ENCODE assay signal across 27 cellular contexts in the genomic region with DNA sequence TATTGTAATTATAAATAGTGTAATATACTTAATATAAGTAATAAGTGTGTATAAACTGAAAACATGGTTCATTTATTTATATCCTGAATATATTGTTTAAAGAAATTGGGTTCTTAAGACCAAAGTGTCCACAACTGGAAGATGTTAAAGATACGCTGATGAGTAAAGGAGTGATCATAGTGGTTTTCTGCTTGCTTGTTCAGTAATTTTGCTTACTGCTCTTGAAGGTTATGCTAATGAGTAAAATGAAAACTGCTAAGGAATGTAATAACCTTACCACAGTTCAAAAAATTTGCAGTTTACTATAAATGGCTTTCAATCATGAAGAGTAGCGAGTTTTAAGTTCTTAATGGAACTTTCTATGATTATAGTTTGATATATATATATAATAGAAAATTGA.
"Had no signal": no experiment of that assay in that cellular context is flagged by ENCODE, and none has a peak within 500 bp of the region (broad histone marks: within the 10 kb centered on the region; RNA-seq: fewer than 3 reads in every experiment).

No MANE protein-coding gene starts in this region.

- H3K27me3 ChIP-seq: hepatocyte, left lung, spleen, vagina had no signal

- H3K9me3 ChIP-seq: left lung, spleen, thoracic aorta, vagina had no signal

- H3K4me1 ChIP-seq: vagina had no signal

- H3K27me3 Mint-ChIP-seq: activated CD4-positive, alpha-beta T cell treated with anti-CD3 and anti-CD28 coated beads, Interleukin-2, amount 10 ng/mL, durations not matched to agents 24 days and 14 days; activated naive CD4-positive, alpha-beta T cell treated with anti-CD3 and anti-CD28 coated beads, Interleukin-2, amount 50 U/mL, for 24 hours; brain; dendritic cell treated with granulocyte-macrophage colony-stimulating factor and Interleukin-4, amounts not matched to agents 40 ng/mL and 50 ng/mL, for 4 days; naive thymus-derived CD4-positive, alpha-beta T cell; progenitor cell of endocrine pancreas; type B pancreatic cell had no signal

- H3K4me3 Mint-ChIP-seq: activated CD4-positive, alpha-beta T cell treated with anti-CD3 and anti-CD28 coated beads, Interleukin-2, amount 10 ng/mL, durations not matched to agents 24 days and 14 days; activated CD8-positive, alpha-beta T cell treated with anti-CD3 and anti-CD28 coated beads, Interleukin-2, amount 10 ng/mL, durations not matched to agents 7 days and 5 days; activated naive CD4-positive, alpha-beta T cell treated with anti-CD3 and anti-CD28 coated beads, Interleukin-2, amount 50 U/mL, for 24 hours; brain; dendritic cell treated with granulocyte-macrophage colony-stimulating factor and Interleukin-4, amounts not matched to agents 40 ng/mL and 50 ng/mL, for 4 days; immature natural killer cell; naive thymus-derived CD4-positive, alpha-beta T cell; T-helper 2 cell treated with Interferon-gamma antibody and Interleukin-4, amounts not matched to agents 5 μg/mL and 100 μg/mL, for 36 hours; type B pancreatic cell; WTC11 had no signal

- FAIRE-seq: endometrium, TTC549 had no signal

- H3K9me3 Mint-ChIP-seq: activated CD4-positive, alpha-beta T cell treated with anti-CD3 and anti-CD28 coated beads, Interleukin-2, amount 10 ng/mL, durations not matched to agents 24 days and 14 days; activated naive CD4-positive, alpha-beta T cell treated with anti-CD3 and anti-CD28 coated beads, Interleukin-2, amount 50 U/mL, for 24 hours; brain; dendritic cell treated with granulocyte-macrophage colony-stimulating factor and Interleukin-4, amounts not matched to agents 40 ng/mL and 50 ng/mL, for 4 days; immature natural killer cell; T-helper 2 cell treated with Interferon-gamma antibody and Interleukin-4, amounts not matched to agents 5 μg/mL and 100 μg/mL, for 36 hours; type B pancreatic cell; WTC11 had no signal

- H3K4me2 ChIP-seq: hepatocyte had no signal

- H3K27ac ChIP-seq: hepatocyte, left lung, spleen, thoracic aorta, vagina had no signal

- H2AFZ ChIP-seq: hepatocyte had no signal

- H3K4me3 ChIP-seq: hepatocyte, left lung, lung, spleen, thoracic aorta, vagina had no signal

- H3K27ac Mint-ChIP-seq: activated CD4-positive, alpha-beta T cell treated with anti-CD3 and anti-CD28 coated beads, Interleukin-2, amount 10 ng/mL, durations not matched to agents 24 days and 14 days; activated CD8-positive, alpha-beta T cell treated with anti-CD3 and anti-CD28 coated beads, Interleukin-2, amount 10 ng/mL, durations not matched to agents 7 days and 5 days; dendritic cell treated with granulocyte-macrophage colony-stimulating factor and Interleukin-4, amounts not matched to agents 40 ng/mL and 50 ng/mL, for 4 days; immature natural killer cell; progenitor cell of endocrine pancreas; T-helper 2 cell treated with Interferon-gamma antibody and Interleukin-4, amounts not matched to agents 5 μg/mL and 100 μg/mL, for 36 hours; type B pancreatic cell; WTC11 had no signal

- H3K4me1 Mint-ChIP-seq: WTC11 had no signal

- ATAC-seq: activated CD8-positive, alpha-beta T cell treated with anti-CD3 and anti-CD28 coated beads, Interleukin-2, amount 10 ng/mL, durations not matched to agents 7 days and 5 days; left lung; naive thymus-derived CD4-positive, alpha-beta T cell; WTC11 had no signal

- DNase-seq: activated CD4-positive, alpha-beta T cell treated with anti-CD3 and anti-CD28 coated beads, Interleukin-2, amount 10 ng/mL, durations not matched to agents 24 days and 14 days; activated CD8-positive, alpha-beta T cell treated with anti-CD3 and anti-CD28 coated beads, Interleukin-2, amount 10 ng/mL, durations not matched to agents 7 days and 5 days; activated gamma-delta T cell treated with Interleukin-2 at 50 U/mL for 16 hours; anterior cingulate cortex; effector CD4-positive, alpha-beta T cell; erythroblast; immature natural killer cell; kidney glomerular epithelial cell; left lung; naive thymus-derived CD4-positive, alpha-beta T cell; retina; spleen; stimulated activated CD4-positive, alpha-beta T cell treated with anti-CD3 and anti-CD28 coated beads, Interleukin-4, amount 100 ng/mL, for 1 hour; stimulated activated naive CD4-positive, alpha-beta T cell treated with Interleukin-2 at 50 U/mL for 16 hours had no signal
